1 cellular context compared by ENCODE assay signal in the genomic region with DNA sequence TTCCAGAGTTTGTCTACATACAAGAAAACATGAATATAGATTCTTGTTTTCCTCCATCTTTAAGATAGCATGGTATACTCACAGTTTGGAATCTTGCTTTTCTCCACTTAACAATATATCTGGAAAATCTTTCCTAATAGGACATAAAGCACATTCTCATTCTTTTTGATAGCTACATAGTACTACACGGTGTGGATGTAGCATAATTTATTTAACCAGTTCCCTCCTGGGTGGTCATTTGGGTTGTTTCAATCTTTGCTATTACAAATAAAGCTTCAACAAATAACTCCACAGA.
A peak's percentile ranks its signal among the peaks of the same experiment; 100 is the strongest.
TF ChIP-seq lines count a peak whose summit lies in the region.

No MANE protein-coding gene starts in this region.

TF ChIP-seq in K562, 482 proteins besides CTCF, POLR2A, EP300 and RAD21 (continued from another document and continues in another):
- TF ChIP-seq CBX5 (IDR thresholded peaks at IDR 0.05; ENCODE audit: borderline replicate concordance, low read depth) (no peak), SMARCA4 (IDR thresholded peaks at IDR 0.05) (no peak), CGGBP1 (CRISPR knock-in tag; IDR thresholded peaks at IDR 0.05) (no peak), ZNF143 (CRISPR knock-in tag; IDR thresholded peaks at IDR 0.05) (no peak), ZNF589 (CRISPR knock-in tag; IDR thresholded peaks at IDR 0.05; ENCODE audit: low read depth) (0 out of 2 replicates have a peak, but pooled peaks have one; percentile 36), ZNF354B (CRISPR knock-in tag; IDR thresholded peaks at IDR 0.05) (no peak), JUND (IDR thresholded peaks at IDR 0.05; ENCODE audit: borderline replicate concordance, low read depth, low read length) (no peak), JUND (tag; IDR thresholded peaks at IDR 0.05; ENCODE audit: borderline replicate concordance, low read depth, low read length) (no peak), HINFP (tag; conservative IDR thresholded peaks at IDR 0.05; ENCODE audit: low read depth) (no peak), USF1 (CRISPR knock-in tag; IDR thresholded peaks at IDR 0.05) (no peak), KAT7 (CRISPR knock-in tag; IDR thresholded peaks at IDR 0.05; ENCODE audit: borderline replicate concordance) (no peak), HNRNPH1 (optimal IDR thresholded peaks at IDR 0.05; ENCODE audit: low read depth, low read length) (no peak), ARID4B (CRISPR knock-in tag; IDR thresholded peaks at IDR 0.05) (no peak), ZNF253 (CRISPR knock-in tag; conservative IDR thresholded peaks at IDR 0.05) (no peak), MAFK (IDR thresholded peaks at IDR 0.05; ENCODE audit: low read length) (no peak), NFE2 (IDR thresholded peaks at IDR 0.05; ENCODE audit: low read depth) (no peak), POLR2G (IDR thresholded peaks at IDR 0.05; ENCODE audit: low read depth, low read length) (no peak), TRIM28 (IDR thresholded peaks at IDR 0.05) (no peak), ZNF431 (CRISPR knock-in tag; IDR thresholded peaks at IDR 0.05) (no peak), ERF (CRISPR knock-in tag; IDR thresholded peaks at IDR 0.05) (no peak), ZBTB2 (IDR thresholded peaks at IDR 0.05) (no peak), ARID1B (IDR thresholded peaks at IDR 0.05) (0 out of 2 replicates have a peak, but pooled peaks have one; percentile 0), CREB1 (IDR thresholded peaks at IDR 0.05) (no peak), CREB1 (CRISPR knock-in tag; IDR thresholded peaks at IDR 0.05) (0 out of 2 replicates have a peak, but pooled peaks have one; percentile 5), ZEB2 (IDR thresholded peaks at IDR 0.05) (no peak), MLX (CRISPR knock-in tag; conservative IDR thresholded peaks at IDR 0.05) (no peak), ZFP36 (IDR thresholded peaks at IDR 0.05; ENCODE audit: low read depth, low read length, partially characterized antibody) (no peak), MTF1 (CRISPR knock-in tag; IDR thresholded peaks at IDR 0.05; ENCODE audit: borderline replicate concordance) (no peak), E2F4 (CRISPR knock-in tag; IDR thresholded peaks at IDR 0.05; ENCODE audit: low read depth) (no peak), NFRKB (IDR thresholded peaks at IDR 0.05; ENCODE audit: low read depth) (no peak), HES1 (IDR thresholded peaks at IDR 0.05; ENCODE audit: low read depth) (no peak), ZBTB26 (CRISPR knock-in tag; IDR thresholded peaks at IDR 0.05) (no peak), HDAC2 (IDR thresholded peaks at IDR 0.05) (no peak), U2AF2 (optimal IDR thresholded peaks at IDR 0.05; ENCODE audit: low read depth, low read length) (no peak)
- TF ChIP-seq, protein P1, sequence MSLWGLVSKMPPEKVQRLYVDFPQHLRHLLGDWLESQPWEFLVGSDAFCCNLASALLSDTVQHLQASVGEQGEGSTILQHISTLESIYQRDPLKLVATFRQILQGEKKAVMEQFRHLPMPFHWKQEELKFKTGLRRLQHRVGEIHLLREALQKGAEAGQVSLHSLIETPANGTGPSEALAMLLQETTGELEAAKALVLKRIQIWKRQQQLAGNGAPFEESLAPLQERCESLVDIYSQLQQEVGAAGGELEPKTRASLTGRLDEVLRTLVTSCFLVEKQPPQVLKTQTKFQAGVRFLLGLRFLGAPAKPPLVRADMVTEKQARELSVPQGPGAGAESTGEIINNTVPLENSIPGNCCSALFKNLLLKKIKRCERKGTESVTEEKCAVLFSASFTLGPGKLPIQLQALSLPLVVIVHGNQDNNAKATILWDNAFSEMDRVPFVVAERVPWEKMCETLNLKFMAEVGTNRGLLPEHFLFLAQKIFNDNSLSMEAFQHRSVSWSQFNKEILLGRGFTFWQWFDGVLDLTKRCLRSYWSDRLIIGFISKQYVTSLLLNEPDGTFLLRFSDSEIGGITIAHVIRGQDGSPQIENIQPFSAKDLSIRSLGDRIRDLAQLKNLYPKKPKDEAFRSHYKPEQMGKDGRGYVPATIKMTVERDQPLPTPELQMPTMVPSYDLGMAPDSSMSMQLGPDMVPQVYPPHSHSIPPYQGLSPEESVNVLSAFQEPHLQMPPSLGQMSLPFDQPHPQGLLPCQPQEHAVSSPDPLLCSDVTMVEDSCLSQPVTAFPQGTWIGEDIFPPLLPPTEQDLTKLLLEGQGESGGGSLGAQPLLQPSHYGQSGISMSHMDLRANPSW (CRISPR knock-in tag; IDR thresholded peaks at IDR 0.05), result no peak
- TF ChIP-seq, protein P2, sequence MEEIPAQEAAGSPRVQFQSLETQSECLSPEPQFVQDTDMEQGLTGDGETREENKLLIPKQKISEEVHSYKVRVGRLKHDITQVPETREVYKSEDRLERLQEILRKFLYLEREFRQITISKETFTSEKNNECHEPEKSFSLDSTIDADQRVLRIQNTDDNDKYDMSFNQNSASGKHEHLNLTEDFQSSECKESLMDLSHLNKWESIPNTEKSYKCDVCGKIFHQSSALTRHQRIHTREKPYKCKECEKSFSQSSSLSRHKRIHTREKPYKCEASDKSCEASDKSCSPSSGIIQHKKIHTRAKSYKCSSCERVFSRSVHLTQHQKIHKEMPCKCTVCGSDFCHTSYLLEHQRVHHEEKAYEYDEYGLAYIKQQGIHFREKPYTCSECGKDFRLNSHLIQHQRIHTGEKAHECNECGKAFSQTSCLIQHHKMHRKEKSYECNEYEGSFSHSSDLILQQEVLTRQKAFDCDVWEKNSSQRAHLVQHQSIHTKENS (CRISPR knock-in tag; IDR thresholded peaks at IDR 0.05), result no peak
- TF ChIP-seq, protein P3, sequence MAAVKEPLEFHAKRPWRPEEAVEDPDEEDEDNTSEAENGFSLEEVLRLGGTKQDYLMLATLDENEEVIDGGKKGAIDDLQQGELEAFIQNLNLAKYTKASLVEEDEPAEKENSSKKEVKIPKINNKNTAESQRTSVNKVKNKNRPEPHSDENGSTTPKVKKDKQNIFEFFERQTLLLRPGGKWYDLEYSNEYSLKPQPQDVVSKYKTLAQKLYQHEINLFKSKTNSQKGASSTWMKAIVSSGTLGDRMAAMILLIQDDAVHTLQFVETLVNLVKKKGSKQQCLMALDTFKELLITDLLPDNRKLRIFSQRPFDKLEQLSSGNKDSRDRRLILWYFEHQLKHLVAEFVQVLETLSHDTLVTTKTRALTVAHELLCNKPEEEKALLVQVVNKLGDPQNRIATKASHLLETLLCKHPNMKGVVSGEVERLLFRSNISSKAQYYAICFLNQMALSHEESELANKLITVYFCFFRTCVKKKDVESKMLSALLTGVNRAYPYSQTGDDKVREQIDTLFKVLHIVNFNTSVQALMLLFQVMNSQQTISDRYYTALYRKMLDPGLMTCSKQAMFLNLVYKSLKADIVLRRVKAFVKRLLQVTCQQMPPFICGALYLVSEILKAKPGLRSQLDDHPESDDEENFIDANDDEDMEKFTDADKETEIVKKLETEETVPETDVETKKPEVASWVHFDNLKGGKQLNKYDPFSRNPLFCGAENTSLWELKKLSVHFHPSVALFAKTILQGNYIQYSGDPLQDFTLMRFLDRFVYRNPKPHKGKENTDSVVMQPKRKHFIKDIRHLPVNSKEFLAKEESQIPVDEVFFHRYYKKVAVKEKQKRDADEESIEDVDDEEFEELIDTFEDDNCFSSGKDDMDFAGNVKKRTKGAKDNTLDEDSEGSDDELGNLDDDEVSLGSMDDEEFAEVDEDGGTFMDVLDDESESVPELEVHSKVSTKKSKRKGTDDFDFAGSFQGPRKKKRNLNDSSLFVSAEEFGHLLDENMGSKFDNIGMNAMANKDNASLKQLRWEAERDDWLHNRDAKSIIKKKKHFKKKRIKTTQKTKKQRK (IDR thresholded peaks at IDR 0.05; ENCODE audit: borderline replicate concordance, low read depth, low read length), result no peak
